ENCODE assay signal across 7 cellular contexts in the genomic region with DNA sequence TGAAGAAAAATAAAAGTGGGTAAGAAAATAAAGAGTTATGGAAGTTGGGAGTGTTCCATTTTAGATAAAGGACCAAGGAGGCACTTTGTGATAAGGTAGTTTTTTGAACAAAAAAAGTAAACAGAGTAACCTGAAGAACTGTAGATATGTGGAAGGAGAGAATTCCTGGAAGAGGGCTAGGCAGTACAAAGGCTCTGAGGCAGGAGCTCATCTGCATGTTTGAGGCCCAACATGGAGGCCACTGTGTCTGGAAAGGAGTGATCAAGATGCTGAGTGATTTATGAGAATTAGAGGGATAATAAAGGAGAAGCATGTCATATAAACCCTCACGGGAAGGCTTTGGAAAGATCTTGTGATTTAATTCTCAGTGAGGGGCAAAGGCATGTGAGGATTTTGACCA.
"Had no signal": no experiment of that assay in that cellular context is flagged by ENCODE, and none has a peak within 500 bp of the region (broad histone marks: within the 10 kb centered on the region; RNA-seq: fewer than 3 reads in every experiment).

No MANE protein-coding gene starts in this region.

- H3K36me3 Mint-ChIP-seq: IgD-negative memory B cell had no signal

- FAIRE-seq: H1, H54, HTR-8/SVneo had no signal

- H3K4me1 Mint-ChIP-seq: GM23338, IgD-negative memory B cell had no signal

- H3K9me3 Mint-ChIP-seq: GM23338, H9 had no signal

- H3K4me3 ChIP-seq: GM23338 had no signal

- H3K27ac Mint-ChIP-seq: GM23338, H9, IgD-negative memory B cell had no signal

- DNase-seq: H9, HCEC 1CT had no signal

- H3K4me3 Mint-ChIP-seq: GM23338, H9, IgD-negative memory B cell had no signal

- H3K27me3 Mint-ChIP-seq: IgD-negative memory B cell had no signal

- H3K4me2 ChIP-seq: GM23338 had no signal

- ATAC-seq: GM23338 had no signal

- H2AFZ ChIP-seq: GM23338 had no signal
